1 cellular context compared by ENCODE assay signal in the genomic region with DNA sequence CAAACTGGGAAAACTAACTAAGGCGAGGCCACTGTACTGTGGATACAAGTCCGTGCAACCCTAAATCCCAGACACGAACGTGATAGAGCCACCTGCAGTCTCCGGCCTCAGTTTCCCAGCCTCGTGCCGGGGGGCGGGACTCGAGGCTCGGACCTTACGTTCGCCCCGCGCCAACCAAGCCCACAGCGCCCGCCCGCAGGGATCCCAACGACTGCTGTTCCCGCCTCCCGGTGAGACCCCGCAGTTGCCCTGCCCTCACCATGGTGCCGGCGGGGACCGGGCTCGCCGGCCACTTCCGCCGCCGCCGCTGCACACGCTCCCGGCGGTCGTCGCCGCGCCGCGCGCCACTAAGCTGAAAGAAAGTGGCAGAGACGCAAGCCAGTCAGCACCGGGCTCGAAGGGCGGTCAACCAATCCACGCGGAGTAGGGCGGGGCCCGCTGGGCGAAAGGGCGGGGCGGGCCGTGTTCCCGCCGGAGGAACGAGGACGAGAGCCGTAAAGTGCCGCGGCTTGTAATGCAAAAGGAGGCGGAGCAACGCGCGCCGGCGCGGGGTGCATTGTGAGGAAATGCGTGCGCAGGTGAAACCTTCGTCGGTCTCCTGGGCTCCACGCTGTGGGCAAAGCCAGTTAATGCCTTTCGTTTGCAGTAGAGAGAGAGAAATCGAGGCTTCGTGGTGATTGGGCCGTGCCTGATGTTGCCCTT.
TF ChIP-seq lines count a peak whose summit lies in the region.

TSS of gene LSM4 (minus strand) at position 318 of the 702 bp plus-strand sequence. CDS start at position 262, 56 bp downstream.

TF ChIP-seq in HepG2, 621 proteins besides CTCF, POLR2A, EP300 and RAD21 (continued from another document and continues in another):
- TF ChIP-seq CENPBD1 (CRISPR knock-in tag; IDR thresholded peaks at IDR 0.05; ENCODE audit: borderline replicate concordance, low read depth), result 0 out of 2 replicates have a peak, but pooled peaks have one; percentile 65
- no peak; the same call in 1 of the 2 replicates for TF ChIP-seq GFI1 (CRISPR knock-in tag; IDR thresholded peaks at IDR 0.05; ENCODE audit: borderline replicate concordance)
- TF ChIP-seq, protein P1, sequence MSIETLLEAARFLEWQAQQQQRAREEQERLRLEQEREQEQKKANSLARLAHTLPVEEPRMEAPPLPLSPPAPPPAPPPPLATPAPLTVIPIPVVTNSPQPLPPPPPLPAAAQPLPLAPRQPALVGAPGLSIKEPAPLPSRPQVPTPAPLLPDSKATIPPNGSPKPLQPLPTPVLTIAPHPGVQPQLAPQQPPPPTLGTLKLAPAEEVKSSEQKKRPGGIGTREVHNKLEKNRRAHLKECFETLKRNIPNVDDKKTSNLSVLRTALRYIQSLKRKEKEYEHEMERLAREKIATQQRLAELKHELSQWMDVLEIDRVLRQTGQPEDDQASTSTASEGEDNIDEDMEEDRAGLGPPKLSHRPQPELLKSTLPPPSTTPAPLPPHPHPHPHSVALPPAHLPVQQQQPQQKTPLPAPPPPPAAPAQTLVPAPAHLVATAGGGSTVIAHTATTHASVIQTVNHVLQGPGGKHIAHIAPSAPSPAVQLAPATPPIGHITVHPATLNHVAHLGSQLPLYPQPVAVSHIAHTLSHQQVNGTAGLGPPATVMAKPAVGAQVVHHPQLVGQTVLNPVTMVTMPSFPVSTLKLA (IDR thresholded peaks at IDR 0.05), result peak; percentile 41
- TF ChIP-seq, protein P2, sequence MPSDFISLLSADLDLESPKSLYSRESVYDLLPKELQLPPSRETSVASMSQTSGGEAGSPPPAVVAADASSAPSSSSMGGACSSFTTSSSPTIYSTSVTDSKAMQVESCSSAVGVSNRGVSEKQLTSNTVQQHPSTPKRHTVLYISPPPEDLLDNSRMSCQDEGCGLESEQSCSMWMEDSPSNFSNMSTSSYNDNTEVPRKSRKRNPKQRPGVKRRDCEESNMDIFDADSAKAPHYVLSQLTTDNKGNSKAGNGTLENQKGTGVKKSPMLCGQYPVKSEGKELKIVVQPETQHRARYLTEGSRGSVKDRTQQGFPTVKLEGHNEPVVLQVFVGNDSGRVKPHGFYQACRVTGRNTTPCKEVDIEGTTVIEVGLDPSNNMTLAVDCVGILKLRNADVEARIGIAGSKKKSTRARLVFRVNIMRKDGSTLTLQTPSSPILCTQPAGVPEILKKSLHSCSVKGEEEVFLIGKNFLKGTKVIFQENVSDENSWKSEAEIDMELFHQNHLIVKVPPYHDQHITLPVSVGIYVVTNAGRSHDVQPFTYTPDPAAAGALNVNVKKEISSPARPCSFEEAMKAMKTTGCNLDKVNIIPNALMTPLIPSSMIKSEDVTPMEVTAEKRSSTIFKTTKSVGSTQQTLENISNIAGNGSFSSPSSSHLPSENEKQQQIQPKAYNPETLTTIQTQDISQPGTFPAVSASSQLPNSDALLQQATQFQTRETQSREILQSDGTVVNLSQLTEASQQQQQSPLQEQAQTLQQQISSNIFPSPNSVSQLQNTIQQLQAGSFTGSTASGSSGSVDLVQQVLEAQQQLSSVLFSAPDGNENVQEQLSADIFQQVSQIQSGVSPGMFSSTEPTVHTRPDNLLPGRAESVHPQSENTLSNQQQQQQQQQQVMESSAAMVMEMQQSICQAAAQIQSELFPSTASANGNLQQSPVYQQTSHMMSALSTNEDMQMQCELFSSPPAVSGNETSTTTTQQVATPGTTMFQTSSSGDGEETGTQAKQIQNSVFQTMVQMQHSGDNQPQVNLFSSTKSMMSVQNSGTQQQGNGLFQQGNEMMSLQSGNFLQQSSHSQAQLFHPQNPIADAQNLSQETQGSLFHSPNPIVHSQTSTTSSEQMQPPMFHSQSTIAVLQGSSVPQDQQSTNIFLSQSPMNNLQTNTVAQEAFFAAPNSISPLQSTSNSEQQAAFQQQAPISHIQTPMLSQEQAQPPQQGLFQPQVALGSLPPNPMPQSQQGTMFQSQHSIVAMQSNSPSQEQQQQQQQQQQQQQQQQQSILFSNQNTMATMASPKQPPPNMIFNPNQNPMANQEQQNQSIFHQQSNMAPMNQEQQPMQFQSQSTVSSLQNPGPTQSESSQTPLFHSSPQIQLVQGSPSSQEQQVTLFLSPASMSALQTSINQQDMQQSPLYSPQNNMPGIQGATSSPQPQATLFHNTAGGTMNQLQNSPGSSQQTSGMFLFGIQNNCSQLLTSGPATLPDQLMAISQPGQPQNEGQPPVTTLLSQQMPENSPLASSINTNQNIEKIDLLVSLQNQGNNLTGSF (CRISPR knock-in tag; IDR thresholded peaks at IDR 0.05), result peak; percentile 64; the same call in 1 of the 2 replicates
- TF ChIP-seq ZNF891 (CRISPR knock-in tag; IDR thresholded peaks at IDR 0.05), result peak; percentile 97
- no peak for TF ChIP-seq PHF5A (CRISPR knock-in tag; IDR thresholded peaks at IDR 0.05; ENCODE audit: low read depth, unreplicated experiment)
- TF ChIP-seq BCL6 (CRISPR knock-in tag; IDR thresholded peaks at IDR 0.05), result peak; percentile 45; the same call in 1 of the 2 replicates
- TF ChIP-seq, protein P3, sequence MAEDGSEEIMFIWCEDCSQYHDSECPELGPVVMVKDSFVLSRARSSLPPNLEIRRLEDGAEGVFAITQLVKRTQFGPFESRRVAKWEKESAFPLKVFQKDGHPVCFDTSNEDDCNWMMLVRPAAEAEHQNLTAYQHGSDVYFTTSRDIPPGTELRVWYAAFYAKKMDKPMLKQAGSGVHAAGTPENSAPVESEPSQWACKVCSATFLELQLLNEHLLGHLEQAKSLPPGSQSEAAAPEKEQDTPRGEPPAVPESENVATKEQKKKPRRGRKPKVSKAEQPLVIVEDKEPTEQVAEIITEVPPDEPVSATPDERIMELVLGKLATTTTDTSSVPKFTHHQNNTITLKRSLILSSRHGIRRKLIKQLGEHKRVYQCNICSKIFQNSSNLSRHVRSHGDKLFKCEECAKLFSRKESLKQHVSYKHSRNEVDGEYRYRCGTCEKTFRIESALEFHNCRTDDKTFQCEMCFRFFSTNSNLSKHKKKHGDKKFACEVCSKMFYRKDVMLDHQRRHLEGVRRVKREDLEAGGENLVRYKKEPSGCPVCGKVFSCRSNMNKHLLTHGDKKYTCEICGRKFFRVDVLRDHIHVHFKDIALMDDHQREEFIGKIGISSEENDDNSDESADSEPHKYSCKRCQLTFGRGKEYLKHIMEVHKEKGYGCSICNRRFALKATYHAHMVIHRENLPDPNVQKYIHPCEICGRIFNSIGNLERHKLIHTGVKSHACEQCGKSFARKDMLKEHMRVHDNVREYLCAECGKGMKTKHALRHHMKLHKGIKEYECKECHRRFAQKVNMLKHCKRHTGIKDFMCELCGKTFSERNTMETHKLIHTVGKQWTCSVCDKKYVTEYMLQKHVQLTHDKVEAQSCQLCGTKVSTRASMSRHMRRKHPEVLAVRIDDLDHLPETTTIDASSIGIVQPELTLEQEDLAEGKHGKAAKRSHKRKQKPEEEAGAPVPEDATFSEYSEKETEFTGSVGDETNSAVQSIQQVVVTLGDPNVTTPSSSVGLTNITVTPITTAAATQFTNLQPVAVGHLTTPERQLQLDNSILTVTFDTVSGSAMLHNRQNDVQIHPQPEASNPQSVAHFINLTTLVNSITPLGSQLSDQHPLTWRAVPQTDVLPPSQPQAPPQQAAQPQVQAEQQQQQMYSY (CRISPR knock-in tag; IDR thresholded peaks at IDR 0.05), result peak; percentile 61; the same call in 1 of the 2 replicates
- no peak for TF ChIP-seq ZNF619 (CRISPR knock-in tag; IDR thresholded peaks at IDR 0.05)
- no peak for TF ChIP-seq ZNF441 (CRISPR knock-in tag; IDR thresholded peaks at IDR 0.05; ENCODE audit: borderline replicate concordance)
- TF ChIP-seq YY1 (IDR thresholded peaks at IDR 0.05; ENCODE audit: insufficient read depth, insufficient replicate concordance, low read depth, low read length), result peak; percentile 74
- no peak for TF ChIP-seq ZNF3 (CRISPR knock-in tag; IDR thresholded peaks at IDR 0.05)
- TF ChIP-seq ZNF432 (CRISPR knock-in tag; IDR thresholded peaks at IDR 0.05; ENCODE audit: borderline replicate concordance), result no peak
- TF ChIP-seq TGIF2 (CRISPR knock-in tag; IDR thresholded peaks at IDR 0.05), result no peak
- TF ChIP-seq MXI1 (IDR thresholded peaks at IDR 0.05; ENCODE audit: borderline replicate concordance, low read depth, low read length), result peak; percentile 87; the same call in 2 of the 3 replicates
- no peak; the same call in 1 of the 2 replicates for TF ChIP-seq SIN3A (IDR thresholded peaks at IDR 0.05; ENCODE audit: borderline replicate concordance, low read depth, low read length)
- no peak for TF ChIP-seq IRX3 (CRISPR knock-in tag; IDR thresholded peaks at IDR 0.05; ENCODE audit: borderline replicate concordance, low read depth)
- TF ChIP-seq MZF1 (CRISPR knock-in tag; IDR thresholded peaks at IDR 0.05; ENCODE audit: borderline replicate concordance), result no peak
- TF ChIP-seq ATF4 (CRISPR knock-in tag; IDR thresholded peaks at IDR 0.05), result peak in 1 of 2 experiments; percentile 51; a peak in 2 of 4 replicates
- TF ChIP-seq TAF15 (IDR thresholded peaks at IDR 0.05; ENCODE audit: low read depth, low read length, poor library complexity, severe bottlenecking), result no peak
- no peak for TF ChIP-seq FOXA1 (IDR thresholded peaks at IDR 0.05)
- 0 out of 2 replicates have a peak, but pooled peaks have one; percentile 5 for TF ChIP-seq FOXA1 (CRISPR knock-in tag; IDR thresholded peaks at IDR 0.05)
- TF ChIP-seq SAFB2 (CRISPR knock-in tag; IDR thresholded peaks at IDR 0.05; ENCODE audit: borderline replicate concordance, low read depth), result peak; percentile 14
- TF ChIP-seq ZBTB44 (CRISPR knock-in tag; IDR thresholded peaks at IDR 0.05), result no peak
- no peak; the same call in 1 of the 2 replicates for TF ChIP-seq BCL3 (CRISPR knock-in tag; IDR thresholded peaks at IDR 0.05)
- no peak for TF ChIP-seq ZNF510 (CRISPR knock-in tag; IDR thresholded peaks at IDR 0.05; ENCODE audit: low read depth)
- peak; percentile 19; the same call in 1 of the 2 replicates for TF ChIP-seq ESRRA (CRISPR knock-in tag; IDR thresholded peaks at IDR 0.05; ENCODE audit: low read depth)
- peak; percentile 58 for TF ChIP-seq SKI (IDR thresholded peaks at IDR 0.05; ENCODE audit: partially characterized antibody)
- TF ChIP-seq, protein P4, sequence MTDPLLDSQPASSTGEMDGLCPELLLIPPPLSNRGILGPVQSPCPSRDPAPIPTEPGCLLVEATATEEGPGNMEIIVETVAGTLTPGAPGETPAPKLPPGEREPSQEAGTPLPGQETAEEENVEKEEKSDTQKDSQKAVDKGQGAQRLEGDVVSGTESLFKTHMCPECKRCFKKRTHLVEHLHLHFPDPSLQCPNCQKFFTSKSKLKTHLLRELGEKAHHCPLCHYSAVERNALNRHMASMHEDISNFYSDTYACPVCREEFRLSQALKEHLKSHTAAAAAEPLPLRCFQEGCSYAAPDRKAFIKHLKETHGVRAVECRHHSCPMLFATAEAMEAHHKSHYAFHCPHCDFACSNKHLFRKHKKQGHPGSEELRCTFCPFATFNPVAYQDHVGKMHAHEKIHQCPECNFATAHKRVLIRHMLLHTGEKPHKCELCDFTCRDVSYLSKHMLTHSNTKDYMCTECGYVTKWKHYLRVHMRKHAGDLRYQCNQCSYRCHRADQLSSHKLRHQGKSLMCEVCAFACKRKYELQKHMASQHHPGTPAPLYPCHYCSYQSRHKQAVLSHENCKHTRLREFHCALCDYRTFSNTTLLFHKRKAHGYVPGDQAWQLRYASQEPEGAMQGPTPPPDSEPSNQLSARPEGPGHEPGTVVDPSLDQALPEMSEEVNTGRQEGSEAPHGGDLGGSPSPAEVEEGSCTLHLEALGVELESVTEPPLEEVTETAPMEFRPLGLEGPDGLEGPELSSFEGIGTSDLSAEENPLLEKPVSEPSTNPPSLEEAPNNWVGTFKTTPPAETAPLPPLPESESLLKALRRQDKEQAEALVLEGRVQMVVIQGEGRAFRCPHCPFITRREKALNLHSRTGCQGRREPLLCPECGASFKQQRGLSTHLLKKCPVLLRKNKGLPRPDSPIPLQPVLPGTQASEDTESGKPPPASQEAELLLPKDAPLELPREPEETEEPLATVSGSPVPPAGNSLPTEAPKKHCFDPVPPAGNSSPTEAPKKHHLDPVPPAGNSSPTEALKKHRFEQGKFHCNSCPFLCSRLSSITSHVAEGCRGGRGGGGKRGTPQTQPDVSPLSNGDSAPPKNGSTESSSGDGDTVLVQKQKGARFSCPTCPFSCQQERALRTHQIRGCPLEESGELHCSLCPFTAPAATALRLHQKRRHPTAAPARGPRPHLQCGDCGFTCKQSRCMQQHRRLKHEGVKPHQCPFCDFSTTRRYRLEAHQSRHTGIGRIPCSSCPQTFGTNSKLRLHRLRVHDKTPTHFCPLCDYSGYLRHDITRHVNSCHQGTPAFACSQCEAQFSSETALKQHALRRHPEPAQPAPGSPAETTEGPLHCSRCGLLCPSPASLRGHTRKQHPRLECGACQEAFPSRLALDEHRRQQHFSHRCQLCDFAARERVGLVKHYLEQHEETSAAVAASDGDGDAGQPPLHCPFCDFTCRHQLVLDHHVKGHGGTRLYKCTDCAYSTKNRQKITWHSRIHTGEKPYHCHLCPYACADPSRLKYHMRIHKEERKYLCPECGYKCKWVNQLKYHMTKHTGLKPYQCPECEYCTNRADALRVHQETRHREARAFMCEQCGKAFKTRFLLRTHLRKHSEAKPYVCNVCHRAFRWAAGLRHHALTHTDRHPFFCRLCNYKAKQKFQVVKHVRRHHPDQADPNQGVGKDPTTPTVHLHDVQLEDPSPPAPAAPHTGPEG (CRISPR knock-in tag; IDR thresholded peaks at IDR 0.05), result no peak
- peak; percentile 59; the same call in 1 of the 2 replicates for TF ChIP-seq ZNF746 (CRISPR knock-in tag; IDR thresholded peaks at IDR 0.05)
- peak; percentile 61 for TF ChIP-seq ZSCAN25 (CRISPR knock-in tag; IDR thresholded peaks at IDR 0.05)
- TF ChIP-seq ZFP36L1 (CRISPR knock-in tag; IDR thresholded peaks at IDR 0.05), result 0 out of 2 replicates have a peak, but pooled peaks have one; percentile 51
